10 cellular contexts compared by ENCODE assay signal in genomic region chr7:105097619-105098018, GRCh38.
DNase-seq lines count a peak whose midpoint lies in the region; ATAC-seq and TF ChIP-seq lines count a peak whose summit lies in the region.
"Had no signal": no experiment of that assay in that cellular context is flagged by ENCODE, and none has a peak within 500 bp of the region (broad histone marks: within the 10 kb centered on the region; RNA-seq: fewer than 3 reads in every experiment).

No MANE protein-coding gene starts in this region.

- H3K56ac ChIP-seq in IMR-90 (ENCODE audit: extremely low read depth, insufficient read depth, low read length), result no peak overlapping the region

- H4K20me1 ChIP-seq in IMR-90 (ENCODE audit: insufficient read depth, low read length), result no peaks in the 10 kb centered on the region

- H2BK5ac ChIP-seq in IMR-90 (ENCODE audit: low read depth, low read length, poor library complexity, severe bottlenecking), result peak overlapping the region; percentile 92

- TF ChIP-seq CTCF in IMR-90 (conservative IDR thresholded peaks at IDR 0.05; ENCODE audit: low read depth, low read length) (no peak), brain microvascular endothelial cell (IDR thresholded peaks at IDR 0.05; ENCODE audit: low read depth, low read length, missing control alignments) (no peak), GM10248 (IDR thresholded peaks at IDR 0.05; ENCODE audit: control extremely low read depth, extremely low read depth, low read depth, missing control alignments) (no peak), mucosa of descending colon (IDR thresholded peaks at IDR 0.05) (no peak)

- CTCF ChIA-PET in IMR-90 (lab: Yijun Ruan, JAX), result no interaction called here
- CTCF ChIA-PET in GM10248 (lab: Yijun Ruan, JAX), result interaction anchor here (1.7 kb wide), 1 partner anchor 10 kb away, joined by 7 read pairs; no protein-coding TSS in a partner anchor

- peak overlapping the region; percentile 0 to 19 (median 1) for H3K27ac Mint-ChIP-seq in CD4-positive, CD25-positive, alpha-beta regulatory T cell
- peak overlapping the region; percentile 40 for H3K27ac Mint-ChIP-seq in memory B cell

- no peaks in the 10 kb centered on the region for H3K9me3 Mint-ChIP-seq in CD4-positive, CD25-positive, alpha-beta regulatory T cell
- no peaks in the 10 kb centered on the region for H3K9me3 Mint-ChIP-seq in memory B cell

- no peaks in the 10 kb centered on the region for H3K9me3 ChIP-seq in CD4-positive, CD25-positive, alpha-beta regulatory T cell (ENCODE audit: control insufficient read depth in 2 of 2, low read length in 2 of 2)
- H3K9me3 ChIP-seq in IMR-90 (ENCODE audit: control insufficient read depth, insufficient read depth, low read length) (no peaks in the 10 kb centered on the region), mucosa of descending colon (no peaks in the 10 kb centered on the region)

- no peak overlapping the region for H2BK20ac ChIP-seq in IMR-90 (ENCODE audit: low read depth, low read length)

- POLR2A ChIA-PET in IMR-90 (lab: Charles Lee; ENCODE audit: unreplicated experiment) (no interaction called here), GM10248 (lab: Yijun Ruan, JAX) (no interaction called here)

- no peak overlapping the region for H4K91ac ChIP-seq in IMR-90 (ENCODE audit: insufficient read depth, low read depth, low read length)

- no peak overlapping the region for H3K14ac ChIP-seq in IMR-90 (replicated peaks; ENCODE audit: low read depth, low read length)

- H3K23ac ChIP-seq in IMR-90 (ENCODE audit: low read depth, low read length), result no peak overlapping the region

- peaks cover 15% of the 10 kb centered on the region for H3K36me3 Mint-ChIP-seq in CD4-positive, CD25-positive, alpha-beta regulatory T cell
- H3K36me3 Mint-ChIP-seq in memory B cell, result peaks cover 4% of the 10 kb centered on the region

- peak overlapping the region; percentile 53 for H3K4me2 ChIP-seq in IMR-90 (ENCODE audit: low read depth, low read length)

- H3K36me3 ChIP-seq in CD4-positive, CD25-positive, alpha-beta regulatory T cell (ENCODE audit: control insufficient read depth, insufficient read depth, low read length), result peaks cover 75% of the 10 kb centered on the region
- H3K36me3 ChIP-seq in IMR-90 (ENCODE audit: control insufficient read depth, insufficient read depth, low read length) (peaks cover 23% of the 10 kb centered on the region), brain microvascular endothelial cell (replicated peaks) (peaks cover 8% of the 10 kb centered on the region), mucosa of descending colon (ENCODE audit: low read depth) (no peaks in the 10 kb centered on the region)

- no peak for ATAC-seq in CD4-positive, CD25-positive, alpha-beta regulatory T cell (ENCODE audit: low read depth in 2 of 2)
- ATAC-seq in IMR-90 (ENCODE audit: low read depth) (peak; percentile 85), memory B cell (ENCODE audit: low read depth) (no peak), GM18520 (IDR thresholded peaks at IDR 0.05; ENCODE audit: unreplicated experiment) (no peak), mucosa of descending colon (no peak)

- TF ChIP-seq POLR2A in IMR-90 (IDR thresholded peaks at IDR 0.05; ENCODE audit: low read depth, low read length), result no peak

- H4K5ac ChIP-seq in IMR-90 (ENCODE audit: low read depth, low read length), result no peak overlapping the region

- H3K27me3 ChIP-seq in CD4-positive, CD25-positive, alpha-beta regulatory T cell (ENCODE audit: control insufficient read depth, insufficient read depth, low read length), result no peaks in the 10 kb centered on the region
- H3K27me3 ChIP-seq in IMR-90 (ENCODE audit: control insufficient read depth, insufficient read depth, low read length) (no peaks in the 10 kb centered on the region), brain microvascular endothelial cell (replicated peaks) (no peaks in the 10 kb centered on the region)

- H2AK5ac ChIP-seq in IMR-90 (ENCODE audit: low read depth, low read length), result no peak overlapping the region

- WGBS in IMR-90 (ENCODE audit: extremely low coverage in 2 of 2, insufficient read length in 1 of 2), 2 experiments, result 93% methylated on average over 2 of the region's 7 CpGs; no CpG with 5 or more reads in 1 of the 2 experiments

- no peak overlapping the region for H2AK9ac ChIP-seq in IMR-90 (replicated peaks; ENCODE audit: low read depth, low read length, poor library complexity)

- no peak for TF ChIP-seq RAD21 in IMR-90 (IDR thresholded peaks at IDR 0.05; ENCODE audit: low read length)

- H3K4me3 ChIP-seq in CD4-positive, CD25-positive, alpha-beta regulatory T cell (ENCODE audit: low read depth, low read length), result no peak overlapping the region
- no peak overlapping the region for H3K4me3 ChIP-seq in IMR-90 (ENCODE audit: insufficient read depth, low read depth, low read length)
- H3K4me3 ChIP-seq in brain microvascular endothelial cell (ENCODE audit: low read depth, low read length), result no peak overlapping the region
- no peak overlapping the region for H3K4me3 ChIP-seq in mucosa of descending colon

- H3K9me1 ChIP-seq in IMR-90 (ENCODE audit: insufficient read depth, low read length), result peaks cover 3% of the 10 kb centered on the region

- BruUV-seq in IMR-90 (replicated peaks; lab: Mats Ljungman, UMichigan), result no TSS peak

- peaks cover 7% of the 10 kb centered on the region for H3K4me1 ChIP-seq in CD4-positive, CD25-positive, alpha-beta regulatory T cell (ENCODE audit: control insufficient read depth, insufficient read depth, low read length, poor library complexity, severe bottlenecking)
- H3K4me1 ChIP-seq in IMR-90 (ENCODE audit: control insufficient read depth, insufficient read depth, low read length), result peaks cover 7% of the 10 kb centered on the region
- no peaks in the 10 kb centered on the region for H3K4me1 ChIP-seq in mucosa of descending colon (ENCODE audit: low read depth)

- H3K79me1 ChIP-seq in IMR-90 (ENCODE audit: low read depth in 1 of 2, low read length in 2 of 2), result peaks cover 21 to 45% of the 10 kb centered on the region in 2 experiments

- DNase-seq in CD4-positive, CD25-positive, alpha-beta regulatory T cell, result no peak
- peak; percentile 96 for DNase-seq in IMR-90
- DNase-seq in brain microvascular endothelial cell, result peak; percentile 71
- DNase-seq in memory B cell (ENCODE audit: low spot score in 2 of 2), result no peak
- DNase-seq in GM10248 (ENCODE audit: extremely low spot score), result no peak
- DNase-seq in C1 segment of cervical spinal cord (lab: John Stamatoyannopoulos, UW), result no peak
- no peak for DNase-seq in mucosa of descending colon
- DNase-seq: GF-D8, NCI-H446 had no signal

- no peak overlapping the region for H2BK15ac ChIP-seq in IMR-90 (ENCODE audit: low read depth, low read length)

- H3K4me1 Mint-ChIP-seq in CD4-positive, CD25-positive, alpha-beta regulatory T cell, result peaks cover 31 to 53% (median 42%) of the 10 kb centered on the region in 4 donors
- peaks cover 6% of the 10 kb centered on the region for H3K4me1 Mint-ChIP-seq in memory B cell

- no peaks in the 10 kb centered on the region for H3K27me3 Mint-ChIP-seq in CD4-positive, CD25-positive, alpha-beta regulatory T cell
- no peaks in the 10 kb centered on the region for H3K27me3 Mint-ChIP-seq in memory B cell

- H3K18ac ChIP-seq in IMR-90 (ENCODE audit: low read depth, low read length), result no peak overlapping the region

- no peak overlapping the region for H3K27ac ChIP-seq in CD4-positive, CD25-positive, alpha-beta regulatory T cell (ENCODE audit: insufficient read depth, low read length, poor library complexity, severe bottlenecking)
- peak overlapping the region; percentile 80 for H3K27ac ChIP-seq in IMR-90 (ENCODE audit: insufficient read depth, low read length)
- peak overlapping the region; percentile 71 for H3K27ac ChIP-seq in brain microvascular endothelial cell

- H2BK120ac ChIP-seq in IMR-90 (ENCODE audit: low read depth, low read length), result no peak overlapping the region

- intact Hi-C loops in IMR-90 (cut with micrococcal nuclease), result no loop called here
- intact Hi-C loops in mucosa of descending colon (cut with DNase I, micrococcal nuclease), result no loop called here

- H3K4me3 Mint-ChIP-seq in CD4-positive, CD25-positive, alpha-beta regulatory T cell, result peak overlapping the region in 1 of 4 donors; percentile 3
- no peak overlapping the region for H3K4me3 Mint-ChIP-seq in memory B cell

- H3K4ac ChIP-seq in IMR-90 (ENCODE audit: low read depth, low read length), result no peak overlapping the region

- dilution Hi-C loops in IMR-90 (cut with HindIII; ENCODE audit: low sequenced_read_pairs, unreplicated experiment), result no loop called here

- H4K8ac ChIP-seq in IMR-90 (ENCODE audit: low read depth in 2 of 2, low read length in 2 of 2), result no peak overlapping the region

- in situ Hi-C loops in IMR-90 (cut with MboI; ENCODE audit: low sequenced_read_pairs), result no loop called here
- in situ Hi-C loops in brain microvascular endothelial cell (cut with HindIII; ENCODE audit: low pct_ligation_motif_present, low sequenced_read_pairs), result loop anchor here (25.0 kb wide), 1 partner anchor 110 kb away; no protein-coding TSS in a partner anchor

- no peak overlapping the region for H2AFZ ChIP-seq in IMR-90 (replicated peaks; ENCODE audit: low read length, poor library complexity)

- H3K9ac ChIP-seq in IMR-90 (ENCODE audit: low read depth, low read length), result no peak overlapping the region

TF ChIP-seq in IMR-90, 13 proteins besides CTCF, POLR2A, EP300 and RAD21:
- TF ChIP-seq BHLHE40 (IDR thresholded peaks at IDR 0.05; ENCODE audit: low read depth, low read length) (peak; percentile 75), CEBPB (IDR thresholded peaks at IDR 0.05; ENCODE audit: low read depth, low read length) (peak; percentile 61; the same call in 1 of the 2 replicates), MAFK (IDR thresholded peaks at IDR 0.05; ENCODE audit: low read depth, low read length) (no peak), RCOR1 (IDR thresholded peaks at IDR 0.05; ENCODE audit: insufficient replicate concordance, low read length) (no peak), FOS (IDR thresholded peaks at IDR 0.05; ENCODE audit: low read depth, low read length) (peak; percentile 78; the same call in 1 of the 2 replicates)
TF ChIP-seq in IMR-90: peak in this region for 3.

Comparison
In these comparisons a context has a peak if more than half of its experiments do, and no peak if none do; other contexts are left out.
1. DNase-seq: peak in IMR-90 (single experiment) and brain microvascular endothelial cell (single experiment); none in CD4-positive, CD25-positive, alpha-beta regulatory T cell (0 of 3), memory B cell (0 of 2), GM10248 (single experiment), C1 segment of cervical spinal cord (0 of 14) and mucosa of descending colon (0 of 3).